9 cellular contexts compared by ENCODE assay signal in the genomic region with DNA sequence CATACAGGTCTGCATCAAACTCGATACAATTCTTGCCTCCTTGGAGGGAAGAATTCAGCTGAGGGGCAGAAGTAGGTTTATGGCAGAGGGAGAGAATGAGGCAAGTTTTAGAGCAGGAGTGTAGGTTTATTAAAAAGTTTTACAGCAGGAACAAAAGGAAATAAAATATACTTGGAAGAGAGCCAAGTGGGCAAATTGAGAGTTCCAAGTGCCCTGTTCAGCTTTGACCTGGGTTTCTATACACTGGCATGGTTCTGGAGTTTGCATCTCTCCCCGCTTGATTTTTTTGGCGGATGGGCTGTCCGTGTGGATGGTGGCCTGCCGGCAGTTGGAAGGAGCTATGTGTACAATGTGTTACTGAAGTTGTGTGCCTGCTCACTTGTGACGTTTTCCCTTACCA.
"Had no signal": no experiment of that assay in that cellular context is flagged by ENCODE, and none has a peak within 500 bp of the region (broad histone marks: within the 10 kb centered on the region; RNA-seq: fewer than 3 reads in every experiment).

No MANE protein-coding gene starts in this region.

- FAIRE-seq: HTR-8/SVneo had no signal

- H2AFZ ChIP-seq: GM23248 had no signal

- ATAC-seq: HCT116 had no signal

- H3K4me3 ChIP-seq: GM23248, HAP-1 had no signal

- H3K9me3 ChIP-seq: HAP-1 had no signal

- H3K36me3 ChIP-seq: HAP-1 had no signal

- H3K9ac ChIP-seq: GM23248 had no signal

- H3K27ac ChIP-seq: GM23248 had no signal

- DNase-seq: GM23248, GOT3, H7, HFFc6, IMR-90, KG1 had no signal
